In genomic region chr19:48646192-48646911, GRCh38 we compare ENCODE assay signal across 7 cellular contexts. TPM values are rescaled to one million over a fixed set of nuclear protein-coding genes. Genes with fewer than 3 reads are reported as not detected.
DNase-seq lines count a peak whose midpoint lies in the region; ATAC-seq and TF ChIP-seq lines count a peak whose summit lies in the region.

No MANE protein-coding gene starts in this region.

- WGBS in spleen, 5 donors, result 0 to 1% (median 1%) methylated on average over 26 to 35 of the region's 36 CpGs

- peaks cover 16 to 60% (median 41%) of the 10 kb centered on the region in 6 donors for H3K4me1 ChIP-seq in spleen

- H3K27ac ChIP-seq in VCaP, result peak overlapping the region; percentile 86
- peak overlapping the region; percentile 87 to 96 (median 90) for H3K27ac ChIP-seq in spleen

- DNase-seq in NCI-H2196 treated with DMSO at 0.1 percent for 48 hours (lab: John Stamatoyannopoulos, UW; ENCODE audit: unreplicated experiment) (peak; percentile 93), T47D (ENCODE audit: low read depth in 1 of 2, low spot score in 1 of 2) (peak; percentile 66 to 87), inferior parietal cortex (ENCODE audit: extremely low spot score) (peak; percentile 87), spleen (peak; percentile 97)

- intact Hi-C loops in spleen (cut with DNase I; ENCODE audit: low total_unique reads), result no loop called here

- no peaks in the 10 kb centered on the region for H3K9me3 ChIP-seq in spleen

- peak overlapping the region; percentile 40 to 78 (median 50) for H3K4me3 ChIP-seq in spleen

- no peak for TF ChIP-seq POLR2A in GM18505 (IDR thresholded peaks at IDR 0.05; ENCODE audit: borderline replicate concordance, extremely low read depth, insufficient read depth, insufficient read length)
- TF ChIP-seq POLR2A in spleen (IDR thresholded peaks at IDR 0.05), result peak in 1 of 3 donors; percentile 48

- in situ Hi-C loops in T47D (cut with HindIII; ENCODE audit: low pct_unique_long_range_greater_than_20kb, low sequenced_read_pairs), result no loop called here

- TF ChIP-seq CTCF in VCaP (conservative IDR thresholded peaks at IDR 0.05) (peak; percentile 94), spleen (IDR thresholded peaks at IDR 0.05 in 8 of 11, conservative IDR thresholded peaks at IDR 0.05 in 3 of 11) (peak; percentile 90 to 98 (median 97))

- ATAC-seq in GM18505 (IDR thresholded peaks at IDR 0.05; ENCODE audit: unreplicated experiment) (peak; percentile 78), HG03095 (IDR thresholded peaks at IDR 0.05; ENCODE audit: unreplicated experiment) (peak; percentile 70)

- no peaks in the 10 kb centered on the region for H3K36me3 ChIP-seq in spleen

- peaks cover 0 to 5% (median 0%) of the 10 kb centered on the region in 7 donors for H3K27me3 ChIP-seq in spleen (replicated peaks in 1 of 7)

RNA-seq across cellular contexts. Expression of gene CA11, which starts 0.4 kb away (rescaled TPM):
- total RNA-seq in spleen, result 10 to 100 TPM in 2 of 7 donors, 1 to 10 TPM in 5; 1.9 to 10.7 (median 4.4) TPM
- 10 to 100 TPM in 2 of 3 donors, 1 to 10 TPM in 1; 9.7 to 14.5 (median 10.5) TPM for polyA plus RNA-seq in spleen

RNA-seq across cellular contexts. Expression of gene DBP, which starts 9.2 kb away (rescaled TPM):
- 10 to 100 TPM; 11.4 to 29.5 (median 22.5) TPM for total RNA-seq in spleen
- 10 to 100 TPM; 21.8 to 26.8 (median 24.1) TPM for polyA plus RNA-seq in spleen

RNA-seq across cellular contexts. Expression of gene NTN5, which starts 26.5 kb away (rescaled TPM):
- total RNA-seq in spleen, result 1 to 10 TPM in 3 of 7 donors, under 1 TPM in 3, not detected in 1; 0.30 to 2.1 (median 1.2) TPM
- polyA plus RNA-seq in spleen, result 1 to 10 TPM in 1 of 3 donors, under 1 TPM in 2; 0.49 to 1.1 (median 0.51) TPM

RNA-seq across cellular contexts. Expression of gene SPHK2, which starts 27.0 kb away (rescaled TPM):
- 10 to 100 TPM; 12.4 to 26.5 (median 23.5) TPM for total RNA-seq in spleen
- 10 to 100 TPM in 1 of 3 donors, 1 to 10 TPM in 2; 7.9 to 20.8 (median 9.7) TPM for polyA plus RNA-seq in spleen

RNA-seq across cellular contexts. Expression of gene RPL18, which starts 27.4 kb away (rescaled TPM):
- total RNA-seq in spleen, result 1,000 to 10,000 TPM; 1,136 to 2,739 (median 1,465) TPM
- 1,000 to 10,000 TPM; 3,728 to 5,575 (median 5,277) TPM for polyA plus RNA-seq in spleen

Comparison
In these comparisons a context has a peak if more than half of its experiments do, and no peak if none do; other contexts are left out.
1. Peak in every context shown above with its lines: DNase-seq, ATAC-seq, H3K4me3 ChIP-seq and H3K27ac ChIP-seq.